In genomic region chr5:150540615-150541396, GRCh38 we compare ENCODE assay signal across 9 cellular contexts. TPM values are rescaled to one million over a fixed set of nuclear protein-coding genes. Genes with fewer than 3 reads are reported as not detected.
A peak's percentile ranks its signal among the peaks of the same experiment; 100 is the strongest.
DNase-seq lines count a peak whose midpoint lies in the region; ATAC-seq and TF ChIP-seq lines count a peak whose summit lies in the region.
"Had no signal": no experiment of that assay in that cellular context is flagged by ENCODE, and none has a peak within 500 bp of the region (broad histone marks: within the 10 kb centered on the region; RNA-seq: fewer than 3 reads in every experiment).

No MANE protein-coding gene starts in this region.

- H3K27me3 ChIP-seq in PC-3 (ENCODE audit: low read length), result no peaks in the 10 kb centered on the region

- no peaks in the 10 kb centered on the region for H4K20me1 ChIP-seq in PC-3 (ENCODE audit: low read length)

- peaks cover 3% of the 10 kb centered on the region for H3K4me1 Mint-ChIP-seq in mesothelial cell of epicardium
- no peaks in the 10 kb centered on the region for H3K4me1 Mint-ChIP-seq in naive thymus-derived CD8-positive, alpha-beta T cell

- TF ChIP-seq CTCF in PC-3 (conservative IDR thresholded peaks at IDR 0.05; ENCODE audit: low read depth, low read length) (no peak), mesothelial cell of epicardium (IDR thresholded peaks at IDR 0.05; ENCODE audit: unreplicated experiment) (no peak)

- H3K4me3 Mint-ChIP-seq in mesothelial cell of epicardium, result no peak overlapping the region
- H3K4me3 Mint-ChIP-seq in naive thymus-derived CD8-positive, alpha-beta T cell, result no peak overlapping the region
- H3K4me3 Mint-ChIP-seq: activated naive CD4-positive, alpha-beta T cell treated with anti-CD3 and anti-CD28 coated beads for 36 hours had no signal

- peak overlapping the region; percentile 44 for H3K27ac ChIP-seq in PC-3 (ENCODE audit: low read length)
- peak overlapping the region; percentile 83 for H3K27ac ChIP-seq in epithelial cell of prostate

- H3K36me3 ChIP-seq in PC-3 (ENCODE audit: low read depth, low read length), result peaks cover 39% of the 10 kb centered on the region

- no peak overlapping the region for H3K9ac ChIP-seq in PC-3 (ENCODE audit: low read length)

- no peak overlapping the region for H3K4me2 ChIP-seq in PC-3 (ENCODE audit: low read length)

- H3K9me3 Mint-ChIP-seq in mesothelial cell of epicardium, result no peaks in the 10 kb centered on the region
- no peaks in the 10 kb centered on the region for H3K9me3 Mint-ChIP-seq in activated naive CD4-positive, alpha-beta T cell treated with anti-CD3 and anti-CD28 coated beads, Interleukin-2, amount 50 U/mL, for 72 hours
- peaks cover 0 to 8% (median 3%) of the 10 kb centered on the region in 9 donors for H3K9me3 Mint-ChIP-seq in naive thymus-derived CD8-positive, alpha-beta T cell
- H3K9me3 Mint-ChIP-seq: activated naive CD4-positive, alpha-beta T cell treated with anti-CD3 and anti-CD28 coated beads for 36 hours had no signal

- ATAC-seq in PC-3, result peak; percentile 67
- ATAC-seq in activated naive CD4-positive, alpha-beta T cell treated with anti-CD3 and anti-CD28 coated beads, Interleukin-2, amount 50 U/mL, for 72 hours, result no peak
- no peak for ATAC-seq in HG03460 (IDR thresholded peaks at IDR 0.05; ENCODE audit: unreplicated experiment)
- ATAC-seq in naive thymus-derived CD8-positive, alpha-beta T cell, result no peak

- no peaks in the 10 kb centered on the region for H3K9me3 ChIP-seq in PC-3 (ENCODE audit: low read length)

- DNase-seq in PC-3 (peak; percentile 86), epithelial cell of prostate (ENCODE audit: low read depth, low spot score) (peak; percentile 75), mesothelial cell of epicardium (ENCODE audit: low spot score in 2 of 2, unreplicated experiment in 2 of 2) (no peak), ureter (ENCODE audit: low spot score) (peak; percentile 74)
- no peak for DNase-seq in activated naive CD4-positive, alpha-beta T cell treated with anti-CD3 and anti-CD28 coated beads, Interleukin-2, amount 50 U/mL, for 72 hours (ENCODE audit: low spot score in 2 of 2)
- DNase-seq in naive thymus-derived CD8-positive, alpha-beta T cell, result no peak
- DNase-seq: activated naive CD4-positive, alpha-beta T cell treated with anti-CD3 and anti-CD28 coated beads for 36 hours; NCI-H2029 treated with DMSO at 0.1 percent for 48 hours had no signal

- no peaks in the 10 kb centered on the region for H3F3A ChIP-seq in PC-3 (ENCODE audit: low read length, unreplicated experiment)

- BruUV-seq in PC-3 (replicated peaks; lab: Mats Ljungman, UMichigan), result no TSS peak

- H3K4me1 ChIP-seq in PC-3 (ENCODE audit: insufficient read depth, low read length), result peaks cover 14% of the 10 kb centered on the region

- H3K9me2 ChIP-seq in PC-3 (replicated peaks; ENCODE audit: low read length), result no peaks in the 10 kb centered on the region

- no peak overlapping the region for H3K4me3 ChIP-seq in PC-3 (ENCODE audit: low read length)

- H2AFZ ChIP-seq in PC-3 (ENCODE audit: low read length), result no peak overlapping the region

- no peaks in the 10 kb centered on the region for H3K27me3 Mint-ChIP-seq in mesothelial cell of epicardium (ENCODE audit: low read depth)
- no peaks in the 10 kb centered on the region for H3K27me3 Mint-ChIP-seq in naive thymus-derived CD8-positive, alpha-beta T cell

- no peaks in the 10 kb centered on the region for H3K79me2 ChIP-seq in PC-3 (ENCODE audit: low read length)

- POLR2A ChIA-PET in PC-3 (lab: Charles Lee; ENCODE audit: unreplicated experiment), result interaction anchor here (0.7 kb wide), 1 partner anchor 160 kb away, joined by 3 read pairs; the partner anchor contains the start of gene RBM22
- POLR2A ChIA-PET in naive thymus-derived CD8-positive, alpha-beta T cell (lab: Charles Lee), result no interaction called here

- intact Hi-C loops in PC-3 (cut with micrococcal nuclease), result no loop called here

- H3K27ac Mint-ChIP-seq in mesothelial cell of epicardium, result peak overlapping the region; percentile 89
- no peak overlapping the region for H3K27ac Mint-ChIP-seq in activated naive CD4-positive, alpha-beta T cell treated with anti-CD3 and anti-CD28 coated beads, Interleukin-2, amount 50 U/mL, for 72 hours
- H3K27ac Mint-ChIP-seq in naive thymus-derived CD8-positive, alpha-beta T cell, result no peak overlapping the region
- H3K27ac Mint-ChIP-seq: activated naive CD4-positive, alpha-beta T cell treated with anti-CD3 and anti-CD28 coated beads for 36 hours had no signal

- peaks cover 48% of the 10 kb centered on the region for H3K36me3 Mint-ChIP-seq in mesothelial cell of epicardium
- H3K36me3 Mint-ChIP-seq in activated naive CD4-positive, alpha-beta T cell treated with anti-CD3 and anti-CD28 coated beads, Interleukin-2, amount 50 U/mL, for 72 hours, result no peaks in the 10 kb centered on the region
- peaks cover 0 to 4% (median 3%) of the 10 kb centered on the region in 3 donors for H3K36me3 Mint-ChIP-seq in naive thymus-derived CD8-positive, alpha-beta T cell

- CTCF ChIA-PET in PC-3 (lab: Charles Lee), result no interaction called here

RNA-seq across cellular contexts. Expression of gene NDST1, which starts 32.9 kb away (rescaled TPM):
- total RNA-seq in PC-3 (2014; rRNA removed), result 42.6 and 46.1 TPM in 2 replicates
- 129 to 132 TPM (median 132 TPM) in 3 replicates for total RNA-seq in mesothelial cell of epicardium
- total RNA-seq in ureter, result 54.3 TPM
- 1 to 10 TPM in 1 of 2 donors, under 1 TPM in 1; 0.87 to 4.5 TPM for total RNA-seq in activated naive CD4-positive, alpha-beta T cell treated with anti-CD3 and anti-CD28 coated beads, Interleukin-2, amount 50 U/mL, for 72 hours
- total RNA-seq in naive thymus-derived CD8-positive, alpha-beta T cell, result under 1 TPM; 0.55 to 0.81 TPM
- polyA plus RNA-seq in naive thymus-derived CD8-positive, alpha-beta T cell, result under 1 TPM in 1 of 3 donors, not detected in 2; 0.54 TPM

Comparison
In these comparisons a context has a peak if more than half of its experiments do, and no peak if none do; other contexts are left out.
1. DNase-seq: peak in PC-3 (single experiment), epithelial cell of prostate (single experiment) and ureter (single experiment); none in mesothelial cell of epicardium (0 of 2), activated naive CD4-positive, alpha-beta T cell treated with anti-CD3 and anti-CD28 coated beads, Interleukin-2, amount 50 U/mL, for 72 hours (0 of 2) and naive thymus-derived CD8-positive, alpha-beta T cell (0 of 10).